Comparison of ENCODE assay signal across 10 cellular contexts in genomic region chr3:148727242-148727641, GRCh38. TPM values are rescaled to one million over a fixed set of nuclear protein-coding genes. Genes with fewer than 3 reads are reported as not detected.
DNase-seq lines count a peak whose midpoint lies in the region; ATAC-seq, FAIRE-seq and TF ChIP-seq lines count a peak whose summit lies in the region.
"Had no signal": no experiment of that assay in that cellular context is flagged by ENCODE, and none has a peak within 500 bp of the region (broad histone marks: within the 10 kb centered on the region; RNA-seq: fewer than 3 reads in every experiment).

No MANE protein-coding gene starts in this region.

- TF ChIP-seq POLR2A in HepG2 (IDR thresholded peaks at IDR 0.05; ENCODE audit: insufficient read depth in 1 of 2, low read depth in 2 of 2, low read length in 2 of 2) (no peak), lower leg skin (IDR thresholded peaks at IDR 0.05) (no peak)

- no peak overlapping the region for H2AFZ ChIP-seq in HepG2 (ENCODE audit: low read length)

- H3K9me3 ChIP-seq in HepG2 (ENCODE audit: low read length) = no peaks in the 10 kb centered on the region

- peaks cover 12% of the 10 kb centered on the region; the same call in 1 of the 2 replicates for H3K4me1 ChIP-seq in HepG2 (ENCODE audit: insufficient read depth, low read length)

- WGBS in HepG2 (ENCODE audit: low lambda C conversion rate) = 24% methylated on average over 5 of the region's 5 CpGs
- WGBS in lower leg skin, 2 donors = 29 to 37% methylated on average over 5 of the region's 5 CpGs

- BruUV-seq in HepG2 (replicated peaks; lab: Mats Ljungman, UMichigan) = no TSS peak

- POLR2A ChIA-PET in HepG2 (lab: Yijun Ruan, JAX) = no interaction called here

- H3K79me2 ChIP-seq in HepG2 (ENCODE audit: insufficient read depth, low read length) = no peaks in the 10 kb centered on the region

- intact Hi-C loops in HepG2 (cut with micrococcal nuclease; ENCODE audit: unreplicated experiment) (loop anchor here (1.0 to 5.0 kb wide), 2 partner anchors 155 to 216 kb away; no protein-coding TSS in a partner anchor), lower leg skin (cut with DNase I; ENCODE audit: low total_unique reads) (no loop called here)

- DNase-seq in D341Med (ENCODE audit: low spot score) = peak; percentile 75
- DNase-seq in NCI-H460 (ENCODE audit: extremely low read depth, low read depth) = peak; percentile 7
- DNase-seq in astrocyte of the hippocampus (ENCODE audit: low read depth, low spot score) = peak; percentile 29
- peak; percentile 30 for DNase-seq in HepG2 (ENCODE audit: low spot score)
- no peak for DNase-seq in GM19239 (ENCODE audit: insufficient read length, low spot score)
- no peak for DNase-seq in lower leg skin (ENCODE audit: low spot score in 2 of 2)
- DNase-seq: left cardiac atrium had no signal

- no peak overlapping the region for H3K27ac ChIP-seq in HepG2 (ENCODE audit: extremely low read length, insufficient read depth, low read length)
- H3K27ac ChIP-seq: SK-N-MC had no signal

- FAIRE-seq in HepG2 (lab: Jason Lieb, UNC) = peak; percentile 59
- FAIRE-seq in GM19239 (lab: Jason Lieb, UNC) = no peak

- no peaks in the 10 kb centered on the region for H3K36me3 ChIP-seq in HepG2 (replicated peaks in 1 of 2; ENCODE audit: control insufficient read depth in 1 of 2, insufficient read depth in 2 of 2, low read length in 2 of 2)

- TF ChIP-seq CTCF in HepG2 (CRISPR knock-in tag; IDR thresholded peaks at IDR 0.05) (peak; percentile 75), lower leg skin (IDR thresholded peaks at IDR 0.05) (no peak)

- no peak overlapping the region for H3K9ac ChIP-seq in HepG2 (ENCODE audit: insufficient read depth, low read depth, low read length)

- ATAC-seq in GM19328 (IDR thresholded peaks at IDR 0.05; ENCODE audit: unreplicated experiment) (peak; percentile 67), HG03342 (IDR thresholded peaks at IDR 0.05; ENCODE audit: unreplicated experiment) (peak; percentile 87), HepG2 (peak; percentile 87)

- CTCF ChIA-PET in HepG2 (lab: Yijun Ruan, JAX; ENCODE audit: low intra/inter-chr PET ratio, low total read pairs) = interaction anchor here (1.7 kb wide), 1 partner anchor 216 kb away, joined by 7 read pairs; no protein-coding TSS in a partner anchor

- H3K4me3 ChIP-seq in HepG2 (replicated peaks in 1 of 3; ENCODE audit: insufficient read depth in 1 of 3, low read depth in 2 of 3, low read length in 3 of 3) (no peak overlapping the region), lower leg skin (ENCODE audit: low read depth, poor library complexity, severe bottlenecking) (no peak overlapping the region)
- H3K4me3 ChIP-seq: SK-N-MC had no signal

- in situ Hi-C loops in HepG2 (cut with HindIII; ENCODE audit: extremely low pct_ligation_motif_present, low pct_unique_long_range_greater_than_20kb) = loop anchor here (5.0 kb wide), 1 partner anchor 220 kb away; no protein-coding TSS in a partner anchor

- TF ChIP-seq EP300 in HepG2 (IDR thresholded peaks at IDR 0.05; ENCODE audit: low read depth in 2 of 2, low read length in 2 of 2) = no peak
- no peak for TF ChIP-seq EP300 in HepG2 (CRISPR knock-in tag; IDR thresholded peaks at IDR 0.05; ENCODE audit: borderline replicate concordance)

- no peak overlapping the region for H3K4me2 ChIP-seq in HepG2 (ENCODE audit: low read depth, low read length)

- no peaks in the 10 kb centered on the region for H4K20me1 ChIP-seq in HepG2 (ENCODE audit: insufficient read depth, low read length)

- peak; percentile 22; the same call in 1 of the 2 replicates for TF ChIP-seq RAD21 in HepG2 (CRISPR knock-in tag; IDR thresholded peaks at IDR 0.05)

- no peaks in the 10 kb centered on the region for H3K27me3 ChIP-seq in HepG2 (ENCODE audit: control insufficient read depth in 1 of 2, insufficient read depth in 2 of 2, low read length in 2 of 2)

TF ChIP-seq in HepG2, 621 proteins besides CTCF, POLR2A, EP300 and RAD21 (continues in another document):
- TF ChIP-seq KAT7 (CRISPR knock-in tag; IDR thresholded peaks at IDR 0.05; ENCODE audit: borderline replicate concordance) (no peak), ZBTB8A (CRISPR knock-in tag; IDR thresholded peaks at IDR 0.05; ENCODE audit: borderline replicate concordance, low read depth) (no peak), KLF13 (CRISPR knock-in tag; IDR thresholded peaks at IDR 0.05) (no peak), ZBTB7B (CRISPR knock-in tag; IDR thresholded peaks at IDR 0.05) (no peak), ETV5 (CRISPR knock-in tag; IDR thresholded peaks at IDR 0.05; ENCODE audit: borderline replicate concordance) (peak; percentile 93), RARG (CRISPR knock-in tag; IDR thresholded peaks at IDR 0.05; ENCODE audit: low read depth) (no peak), FOXM1 (CRISPR knock-in tag; IDR thresholded peaks at IDR 0.05) (no peak), MAFK (conservative IDR thresholded peaks at IDR 0.05 in 1 of 2, IDR thresholded peaks at IDR 0.05 in 1 of 2; ENCODE audit: low read length in 2 of 2) (0 out of 4 replicates have a peak, but pooled peaks of 1 of the 2 experiments have one; percentile 31), SALL1 (CRISPR knock-in tag; IDR thresholded peaks at IDR 0.05) (0 out of 2 replicates have a peak, but pooled peaks have one; percentile 17), ZNF567 (CRISPR knock-in tag; IDR thresholded peaks at IDR 0.05; ENCODE audit: borderline replicate concordance) (no peak), ZMYM4 (CRISPR knock-in tag; IDR thresholded peaks at IDR 0.05) (peak; percentile 53), GABPA (IDR thresholded peaks at IDR 0.05; ENCODE audit: low read depth, low read length) (no peak), GABPA (CRISPR knock-in tag; IDR thresholded peaks at IDR 0.05; ENCODE audit: low read depth) (peak; percentile 58), SMC3 (IDR thresholded peaks at IDR 0.05; ENCODE audit: low read length) (peak; percentile 70), ONECUT2 (CRISPR knock-in tag; IDR thresholded peaks at IDR 0.05) (0 out of 2 replicates have a peak, but pooled peaks have one; percentile 38), JUND (CRISPR knock-in tag; IDR thresholded peaks at IDR 0.05) (no peak), ARID3A (IDR thresholded peaks at IDR 0.05; ENCODE audit: low read depth, low read length) (peak; percentile 71), MED1 (CRISPR knock-in tag; IDR thresholded peaks at IDR 0.05) (no peak), MAFF (IDR thresholded peaks at IDR 0.05; ENCODE audit: low read depth, low read length) (0 out of 2 replicates have a peak, but pooled peaks have one; percentile 22), NR1H2 (CRISPR knock-in tag; IDR thresholded peaks at IDR 0.05; ENCODE audit: borderline replicate concordance, low read depth) (no peak), ATAD3A (CRISPR knock-in tag; IDR thresholded peaks at IDR 0.05) (no peak), RBM22 (optimal IDR thresholded peaks at IDR 0.05; ENCODE audit: low read length) (no peak), JDP2 (CRISPR knock-in tag; IDR thresholded peaks at IDR 0.05; ENCODE audit: borderline replicate concordance) (no peak), THYN1 (CRISPR knock-in tag; IDR thresholded peaks at IDR 0.05; ENCODE audit: borderline replicate concordance, low read depth) (no peak), ESRRA (CRISPR knock-in tag; IDR thresholded peaks at IDR 0.05; ENCODE audit: low read depth) (no peak), POGZ (CRISPR knock-in tag; IDR thresholded peaks at IDR 0.05) (peak; percentile 34; the same call in 1 of the 2 replicates), STAG1 (CRISPR knock-in tag; IDR thresholded peaks at IDR 0.05) (peak; percentile 59)

RNA-seq across cellular contexts. Expression of gene AGTR1, which starts 29.5 kb away (rescaled TPM):
- 0.10 TPM in 1 of 2 replicates, not detected in the other for total RNA-seq in NCI-H460 (2014; rRNA removed; shearing (Covaris generic))
- polyA plus RNA-seq in NCI-H460 (2014; cell fraction: nucleus; rRNA removed) = not detected in 2 replicates
- 0.08 and 0.64 TPM in 2 replicates for total RNA-seq in HepG2 (2016; rRNA removed; fragmentation: Illumina TruSeq; extraction: Trizol)
- total RNA-seq in HepG2 (2016; cell fraction: cytosol; rRNA removed; fragmentation: Illumina TruSeq; extraction: Trizol; ENCODE audit: low read depth) = not detected in 2 replicates
- total RNA-seq in HepG2 (2016; cell fraction: insoluble cytoplasmic fraction; rRNA removed; fragmentation: Illumina TruSeq; extraction: Trizol) = 0.13 and 0.54 TPM in 2 replicates
- 0.14 and 0.19 TPM in 2 replicates for total RNA-seq in HepG2 (2016; cell fraction: membrane; rRNA removed; fragmentation: Illumina TruSeq; extraction: Trizol)
- 0.62 and 0.91 TPM in 2 replicates for total RNA-seq in HepG2 (2016; cell fraction: nucleus; rRNA removed; fragmentation: Illumina TruSeq; extraction: Trizol)
- 1.5 and 3.1 TPM in 2 replicates for polyA plus RNA-seq in HepG2 (2011; rRNA removed)
- polyA plus RNA-seq in HepG2 (2011; cell fraction: cytosol; rRNA removed) = 0.81 and 3.1 TPM in 2 replicates
- polyA plus RNA-seq in HepG2 (2011; cell fraction: nucleus; rRNA removed) = 0.77 and 1.3 TPM in 2 replicates
- 16.4 and 26.3 TPM in 2 replicates for polyA plus RNA-seq in HepG2 (2012)
- polyA plus RNA-seq in HepG2 (2016; cell fraction: cytosol; fragmentation: Illumina TruSeq; extraction: Trizol; ENCODE audit: low read depth) = not detected in 2 replicates
- 0.21 and 0.51 TPM in 2 replicates for polyA plus RNA-seq in HepG2 (2016; cell fraction: insoluble cytoplasmic fraction; fragmentation: Illumina TruSeq; extraction: Trizol; ENCODE audit: low read depth)
- 0.13 TPM in 2 replicates for polyA plus RNA-seq in HepG2 (2016; cell fraction: membrane; fragmentation: Illumina TruSeq; extraction: Trizol; ENCODE audit: low read depth)
- 0.79 and 2.8 TPM in 2 replicates for polyA plus RNA-seq in HepG2 (2016; cell fraction: nucleus; fragmentation: Illumina TruSeq; extraction: Trizol; ENCODE audit: insufficient read depth, low read depth)
- 2.5 TPM in 1 of 2 replicates, not detected in the other for polyA minus RNA-seq in HepG2 (2011; rRNA and poly(A)+ RNA removed; ENCODE audit: low replicate concordance)
- polyA minus RNA-seq in HepG2 (2011; cell fraction: cytosol; rRNA and poly(A)+ RNA removed) = 1.6 and 2.6 TPM in 2 replicates
- 1.8 and 2.4 TPM in 2 replicates for polyA minus RNA-seq in HepG2 (2011; cell fraction: nucleus; rRNA and poly(A)+ RNA removed)
- total RNA-seq in lower leg skin = 10 to 100 TPM; 17.6 to 28.0 (median 19.6) TPM

Comparison
In these comparisons a context has a peak if more than half of its experiments do, and no peak if none do; other contexts are left out.
1. DNase-seq: peak in D341Med (single experiment), NCI-H460 (single experiment), astrocyte of the hippocampus (single experiment) and HepG2 (single experiment); none in GM19239 (single experiment) and lower leg skin (0 of 2).
2. RNA of gene AGTR1, which starts 29.5 kb away (total RNA-seq): 17.6 to 28.0 TPM in lower leg skin; 0.08 to 0.91 TPM in HepG2 and 0.10 TPM in NCI-H460; every median in the first group is over 4 times any median in the second.
3. Peak in every context shown above with its lines, with median percentiles within 50 percentile points of each other: ATAC-seq.